ENCODE assay signal across 8 cellular contexts in the genomic region with DNA sequence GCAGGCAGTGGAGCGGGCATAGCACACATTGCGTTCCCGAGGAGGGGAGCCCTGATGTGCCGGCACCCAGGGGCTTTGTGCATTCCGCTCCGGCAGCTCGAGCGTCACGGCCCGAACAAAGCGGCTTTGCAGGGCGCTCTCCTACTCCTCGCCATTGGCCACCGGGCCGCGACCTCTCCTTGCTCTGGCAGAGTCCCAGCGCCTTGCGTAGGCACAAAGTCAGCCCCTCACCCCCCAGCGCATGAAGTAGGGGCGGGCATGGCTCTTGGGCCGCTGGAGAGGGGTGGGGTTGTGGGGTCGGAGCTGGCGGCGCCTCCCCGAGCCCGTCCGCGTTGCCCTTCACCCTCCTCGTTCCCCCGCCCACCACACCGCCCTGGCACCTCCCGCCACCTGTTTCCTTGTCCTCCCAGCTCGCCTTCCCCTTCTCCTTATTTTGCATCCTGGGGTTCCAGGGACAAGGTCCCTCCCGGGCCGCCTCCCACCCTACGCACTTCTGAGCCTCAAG. TPM values are rescaled to one million over a fixed set of nuclear protein-coding genes. Genes with fewer than 3 reads are reported as not detected.
DNase-seq lines count a peak whose midpoint lies in the region; ATAC-seq and TF ChIP-seq lines count a peak whose summit lies in the region.

No MANE protein-coding gene starts in this region.

- peaks cover 21% of the 10 kb centered on the region in 2 donors for H3K4me1 Mint-ChIP-seq in immature natural killer cell

- H3K36me3 ChIP-seq in brain microvascular endothelial cell (replicated peaks) (no peaks in the 10 kb centered on the region), skeletal muscle tissue (ENCODE audit: control insufficient read depth in 3 of 3, insufficient read depth in 3 of 3, low read length in 3 of 3) (peaks cover 3 to 6% (median 4%) of the 10 kb centered on the region in 3 donors)

- H3K27me3 Mint-ChIP-seq in immature natural killer cell (ENCODE audit: low read depth in 3 of 3) = peaks cover 3 to 12% (median 4%) of the 10 kb centered on the region in 3 donors

- no peaks in the 10 kb centered on the region for H3K9me3 ChIP-seq in skeletal muscle tissue (ENCODE audit: control insufficient read depth in 3 of 3, low read length in 3 of 3)

- H3K4me1 ChIP-seq in skeletal muscle tissue (ENCODE audit: control insufficient read depth in 3 of 3, insufficient read depth in 3 of 3, low read length in 3 of 3) = peaks cover 42 to 57% (median 52%) of the 10 kb centered on the region in 3 donors

- peak overlapping the region; percentile 59 for H3K4me3 ChIP-seq in brain microvascular endothelial cell (ENCODE audit: low read depth, low read length)
- H3K4me3 ChIP-seq in skeletal muscle tissue (ENCODE audit: low read length in 3 of 3) = peak overlapping the region; percentile 66 to 81 (median 78)

- ATAC-seq in HG02678 (IDR thresholded peaks at IDR 0.05; ENCODE audit: unreplicated experiment) = peak; percentile 2
- ATAC-seq in HG03175 (IDR thresholded peaks at IDR 0.05; ENCODE audit: unreplicated experiment) = no peak
- ATAC-seq in GM19328 (IDR thresholded peaks at IDR 0.05; ENCODE audit: unreplicated experiment) = no peak

- H3K9ac ChIP-seq in skeletal muscle tissue (ENCODE audit: low read depth in 1 of 3, low read length in 3 of 3) = peak overlapping the region; percentile 68 to 94 (median 81)

- peaks cover 15% of the 10 kb centered on the region for H3K27me3 ChIP-seq in brain microvascular endothelial cell (replicated peaks)
- no peaks in the 10 kb centered on the region for H3K27me3 ChIP-seq in skeletal muscle tissue (ENCODE audit: control insufficient read depth in 3 of 3, insufficient read depth in 3 of 3, low read length in 3 of 3)

- TF ChIP-seq CTCF in brain microvascular endothelial cell (IDR thresholded peaks at IDR 0.05; ENCODE audit: low read depth, low read length, missing control alignments) = no peak

- no peaks in the 10 kb centered on the region for H3K9me3 Mint-ChIP-seq in immature natural killer cell

- H3K27ac ChIP-seq in brain microvascular endothelial cell (no peak overlapping the region), skeletal muscle tissue (ENCODE audit: low read depth, low read length) (peak overlapping the region; percentile 93)

- in situ Hi-C loops in ACHN (cut with HindIII; ENCODE audit: low pct_ligation_motif_present, low pct_unique_long_range_greater_than_20kb, low sequenced_read_pairs) (no loop called here), brain microvascular endothelial cell (cut with HindIII; ENCODE audit: low pct_ligation_motif_present, low sequenced_read_pairs) (loop anchor here (25.0 kb wide), 1 partner anchor 163 kb away; no protein-coding TSS in a partner anchor)

- no peaks in the 10 kb centered on the region for H3K36me3 Mint-ChIP-seq in immature natural killer cell

- DNase-seq in ACHN (peak; percentile 33), T-helper 1 cell (peak in 4 of 5 donors; percentile 21 to 44 (median 26)), brain microvascular endothelial cell (no peak), immature natural killer cell (peak in 2 of 3 donors; percentile 39 to 46)

- peak overlapping the region; percentile 80 to 87 (median 82) for H3K27ac Mint-ChIP-seq in immature natural killer cell

- H3K4me3 Mint-ChIP-seq in immature natural killer cell = peak overlapping the region; percentile 76 to 82 (median 78)

RNA-seq across cellular contexts. Expression of a gene that starts 0.8 kb away (rescaled TPM):
- 1 to 10 TPM; 3.4 to 8.0 (median 6.1) TPM for polyA plus RNA-seq in immature natural killer cell
- total RNA-seq in skeletal muscle tissue = 18.8 TPM
